Comparison of ENCODE assay signal across 28 cellular contexts in the genomic region with DNA sequence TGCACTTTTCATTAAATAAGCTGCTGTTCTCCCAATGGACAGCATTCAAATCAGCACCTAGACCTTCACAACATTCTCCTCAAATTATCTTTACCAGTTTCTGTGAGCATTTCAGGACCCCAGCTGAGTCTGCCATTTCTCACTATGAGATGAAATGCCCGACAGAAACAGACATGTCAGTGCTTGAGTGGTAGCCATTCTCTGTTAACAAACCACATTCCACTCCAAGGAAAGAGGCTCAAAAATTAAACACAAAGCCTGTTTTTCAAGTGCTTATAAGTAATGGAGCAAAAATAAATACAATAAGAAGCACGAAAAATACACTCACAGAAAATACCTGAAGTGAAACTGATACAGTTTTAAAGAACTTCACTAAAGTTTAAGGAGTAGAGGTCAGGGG.
"Had no signal": no experiment of that assay in that cellular context is flagged by ENCODE, and none has a peak within 500 bp of the region (broad histone marks: within the 10 kb centered on the region; RNA-seq: fewer than 3 reads in every experiment).

No MANE protein-coding gene starts in this region.

- H3K27ac Mint-ChIP-seq: mesothelial cell of epicardium; natural killer cell treated with Interleukin-12 subunit alpha and Interleukin-12 subunit beta and Interleukin-15 and Interleukin-18, amount 100 ng/mL, for 72 hours; progenitor cell of endocrine pancreas; stimulated activated effector memory CD8-positive, alpha-beta T cell treated with anti-CD3 and anti-CD28 coated beads, Interleukin-12 subunit alpha, Interleukin-12 subunit beta, amount 100 ng/mL, for 72 hours; stimulated activated naive CD8-positive, alpha-beta T cell treated with anti-CD3 and anti-CD28 coated beads, Interleukin-15, Interleukin-2, amounts not matched to agents 100 ng/mL and 50 ng/mL, for 24 hours had no signal

- H3K9me3 Mint-ChIP-seq: stimulated activated effector memory CD8-positive, alpha-beta T cell treated with anti-CD3 and anti-CD28 coated beads, Interleukin-12 subunit alpha, Interleukin-12 subunit beta, amount 100 ng/mL, for 72 hours; stimulated activated naive CD8-positive, alpha-beta T cell treated with anti-CD3 and anti-CD28 coated beads, Interleukin-15, Interleukin-2, amounts not matched to agents 100 ng/mL and 50 ng/mL, for 24 hours had no signal

- DNase-seq: heart right ventricle; islet precursor cell; kidney glomerular epithelial cell; left cardiac atrium; left lung; lower lobe of right lung; mesendoderm; naive B cell; ovary; right lobe of liver; stimulated activated CD4-positive, alpha-beta T cell treated with anti-CD3 and anti-CD28 coated beads, Interleukin-12 subunit alpha, Interleukin-12 subunit beta, amount 100 ng/mL, for 4 hours; stimulated activated CD4-positive, alpha-beta T cell treated with anti-CD3 and anti-CD28 coated beads, Interleukin-15, amount 100 ng/mL, for 24 hours; stimulated activated CD4-positive, alpha-beta T cell treated with anti-CD3 and anti-CD28 coated beads, Interleukin-2, amount 100 ng/mL, for 24 hours; stimulated activated CD4-positive, alpha-beta T cell treated with anti-CD3 and anti-CD28 coated beads, Interleukin-4, amount 100 ng/mL, for 1 hour; stimulated activated naive CD4-positive, alpha-beta T cell; tibial artery; trophoblast cell; upper lobe of right lung had no signal

- H3K4me3 Mint-ChIP-seq: mesothelial cell of epicardium; naive B cell; natural killer cell treated with Interleukin-12 subunit alpha and Interleukin-12 subunit beta and Interleukin-15 and Interleukin-18, amount 100 ng/mL, for 72 hours; stimulated activated effector memory CD8-positive, alpha-beta T cell treated with anti-CD3 and anti-CD28 coated beads, Interleukin-12 subunit alpha, Interleukin-12 subunit beta, amount 100 ng/mL, for 72 hours; stimulated activated naive CD8-positive, alpha-beta T cell treated with anti-CD3 and anti-CD28 coated beads, Interleukin-15, Interleukin-2, amounts not matched to agents 100 ng/mL and 50 ng/mL, for 24 hours had no signal

- H3K27ac ChIP-seq: heart right ventricle, hepatocyte, left lung, lower lobe of right lung, ovary, right atrium auricular region, right lobe of liver, suprapubic skin, thoracic aorta, tibial artery, upper lobe of right lung had no signal

- H3K27me3 Mint-ChIP-seq: progenitor cell of endocrine pancreas; stimulated activated naive CD8-positive, alpha-beta T cell treated with anti-CD3 and anti-CD28 coated beads, Interleukin-15, Interleukin-2, amounts not matched to agents 100 ng/mL and 50 ng/mL, for 24 hours had no signal

- FAIRE-seq: urothelium cell line had no signal

- H3K4me1 ChIP-seq: heart right ventricle, left lung, lower lobe of right lung, right atrium auricular region, right lobe of liver, suprapubic skin, tibial artery, upper lobe of right lung had no signal

- H3K27me3 ChIP-seq: hepatocyte, left lung, ovary, right atrium auricular region, right lobe of liver, suprapubic skin, tibial artery, upper lobe of right lung had no signal

- H3K4me1 Mint-ChIP-seq: naive B cell; stimulated activated effector memory CD8-positive, alpha-beta T cell treated with anti-CD3 and anti-CD28 coated beads, Interleukin-12 subunit alpha, Interleukin-12 subunit beta, amount 100 ng/mL, for 72 hours had no signal

- H3K36me3 Mint-ChIP-seq: mesothelial cell of epicardium; naive B cell; natural killer cell treated with Interleukin-12 subunit alpha and Interleukin-12 subunit beta and Interleukin-15 and Interleukin-18, amount 100 ng/mL, for 72 hours; stimulated activated effector memory CD8-positive, alpha-beta T cell treated with anti-CD3 and anti-CD28 coated beads, Interleukin-12 subunit alpha, Interleukin-12 subunit beta, amount 100 ng/mL, for 72 hours had no signal

- H3K36me3 ChIP-seq: heart right ventricle, left lung, lower lobe of right lung, ovary, right atrium auricular region, right lobe of liver, suprapubic skin, thoracic aorta, tibial artery, upper lobe of right lung had no signal

- ATAC-seq: left lung; lower lobe of right lung; natural killer cell treated with Interleukin-12 subunit alpha and Interleukin-12 subunit beta and Interleukin-15 and Interleukin-18, amount 100 ng/mL, for 72 hours; right lobe of liver; stimulated activated effector memory CD8-positive, alpha-beta T cell treated with anti-CD3 and anti-CD28 coated beads, Interleukin-12 subunit alpha, Interleukin-12 subunit beta, amount 100 ng/mL, for 72 hours; upper lobe of right lung had no signal

- H3K4me3 ChIP-seq: heart right ventricle, hepatocyte, left lung, lower lobe of right lung, ovary, right atrium auricular region, right lobe of liver, suprapubic skin, thoracic aorta, tibial artery, upper lobe of right lung had no signal
